In the genomic region with DNA sequence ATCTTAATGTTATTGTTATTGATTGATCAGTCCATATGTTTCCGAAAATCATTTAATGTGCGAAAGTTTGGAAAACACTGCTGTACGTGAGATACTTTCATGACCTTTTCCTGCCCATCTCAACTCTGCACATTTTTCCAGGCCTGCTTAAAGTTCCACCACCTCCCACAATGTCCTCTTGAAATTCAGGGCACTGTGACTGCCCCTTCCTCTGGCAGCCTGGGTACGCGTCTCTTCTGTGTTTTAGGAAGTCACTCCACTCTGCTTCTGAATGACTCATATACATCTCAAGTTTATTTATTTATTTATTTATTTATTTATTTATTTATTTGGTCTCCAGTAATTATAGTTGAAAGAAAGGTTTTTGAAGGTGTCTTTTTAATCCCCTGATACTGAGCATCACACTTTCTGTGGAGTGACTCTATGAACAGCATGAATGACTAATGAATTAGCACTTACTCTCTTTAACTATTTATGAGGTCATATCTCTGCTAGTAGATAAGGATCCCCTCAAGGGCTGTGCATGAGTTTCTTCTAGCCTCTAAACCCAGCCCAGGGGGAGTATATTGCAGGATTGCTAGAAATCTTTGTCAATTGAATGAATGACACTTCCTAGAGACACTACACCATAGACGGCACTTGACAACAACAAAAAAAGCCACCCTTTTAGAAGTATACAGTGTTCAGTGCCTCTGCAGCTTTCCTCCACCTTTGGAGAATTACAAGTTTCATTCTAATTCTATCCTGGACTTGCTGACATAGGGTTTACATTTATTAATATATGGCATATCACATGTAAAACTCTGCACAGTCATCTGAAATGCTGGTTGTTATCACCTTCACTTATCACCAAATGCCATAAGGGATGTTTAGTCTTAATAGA, we compare ENCODE assay signal across 1 cellular context.
TF ChIP-seq lines count a peak whose summit lies in the region.

No MANE protein-coding gene starts in this region.

TF ChIP-seq in HEK293, 187 proteins besides CTCF, POLR2A, EP300 and RAD21 (continued from another document):
- TF ChIP-seq, protein P1, sequence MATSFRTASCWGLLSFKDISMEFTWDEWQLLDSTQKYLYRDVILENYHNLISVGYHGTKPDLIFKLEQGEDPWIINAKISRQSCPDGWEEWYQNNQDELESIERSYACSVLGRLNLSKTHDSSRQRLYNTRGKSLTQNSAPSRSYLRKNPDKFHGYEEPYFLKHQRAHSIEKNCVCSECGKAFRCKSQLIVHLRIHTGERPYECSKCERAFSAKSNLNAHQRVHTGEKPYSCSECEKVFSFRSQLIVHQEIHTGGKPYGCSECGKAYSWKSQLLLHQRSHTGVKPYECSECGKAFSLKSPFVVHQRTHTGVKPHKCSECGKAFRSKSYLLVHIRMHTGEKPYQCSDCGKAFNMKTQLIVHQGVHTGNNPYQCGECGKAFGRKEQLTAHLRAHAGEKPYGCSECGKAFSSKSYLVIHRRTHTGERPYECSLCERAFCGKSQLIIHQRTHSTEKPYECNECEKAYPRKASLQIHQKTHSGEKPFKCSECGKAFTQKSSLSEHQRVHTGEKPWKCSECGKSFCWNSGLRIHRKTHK (tag by site-specific recombination; IDR thresholded peaks at IDR 0.05) = no peak
- TF ChIP-seq ZNF792 (tag by site-specific recombination; IDR thresholded peaks at IDR 0.05) = no peak
